8 cellular contexts compared by ENCODE assay signal in genomic region chr10:49679480-49679893, GRCh38.
DNase-seq lines count a peak whose midpoint lies in the region; ATAC-seq lines count a peak whose summit lies in the region.

TSS of gene C10orf53 (plus strand) at chr10:49679651. CDS start at chr10:49679698, 47 bp downstream.

- DNase-seq in DMS 273 treated with DMSO at 0.1 percent for 48 hours (lab: John Stamatoyannopoulos, UW) = peak; percentile 21
- peak; percentile 38 for DNase-seq in KBM-7
- peak; percentile 58 for DNase-seq in astrocyte of the hippocampus (ENCODE audit: low read depth, low spot score)
- peak; percentile 90 for DNase-seq in iPS-NIHi11 (ENCODE audit: low spot score)
- DNase-seq in stimulated activated naive CD8-positive, alpha-beta T cell treated with anti-CD3 and anti-CD28 coated beads, Interleukin-15, Interleukin-2, amounts not matched to agents 100 U/mL and 50 U/mL, for 24 hours = peak; percentile 37
- no peak for DNase-seq in dedifferentiated amniotic fluid mesenchymal stem cell (ENCODE audit: extremely low spot score)

- in situ Hi-C loops in KBM-7 (cut with MboI; ENCODE audit: low pct_unique_long_range_greater_than_20kb, low sequenced_read_pairs) = no loop called here

- peak; percentile 40 for ATAC-seq in stimulated activated naive CD8-positive, alpha-beta T cell treated with anti-CD3 and anti-CD28 coated beads, Interleukin-15, Interleukin-2, amounts not matched to agents 100 U/mL and 50 U/mL, for 24 hours
- ATAC-seq in HG02678 (IDR thresholded peaks at IDR 0.05; ENCODE audit: unreplicated experiment) (no peak), GM21390 (IDR thresholded peaks at IDR 0.05; ENCODE audit: unreplicated experiment) (no peak)
